8 cellular contexts compared by ENCODE assay signal in the genomic region with DNA sequence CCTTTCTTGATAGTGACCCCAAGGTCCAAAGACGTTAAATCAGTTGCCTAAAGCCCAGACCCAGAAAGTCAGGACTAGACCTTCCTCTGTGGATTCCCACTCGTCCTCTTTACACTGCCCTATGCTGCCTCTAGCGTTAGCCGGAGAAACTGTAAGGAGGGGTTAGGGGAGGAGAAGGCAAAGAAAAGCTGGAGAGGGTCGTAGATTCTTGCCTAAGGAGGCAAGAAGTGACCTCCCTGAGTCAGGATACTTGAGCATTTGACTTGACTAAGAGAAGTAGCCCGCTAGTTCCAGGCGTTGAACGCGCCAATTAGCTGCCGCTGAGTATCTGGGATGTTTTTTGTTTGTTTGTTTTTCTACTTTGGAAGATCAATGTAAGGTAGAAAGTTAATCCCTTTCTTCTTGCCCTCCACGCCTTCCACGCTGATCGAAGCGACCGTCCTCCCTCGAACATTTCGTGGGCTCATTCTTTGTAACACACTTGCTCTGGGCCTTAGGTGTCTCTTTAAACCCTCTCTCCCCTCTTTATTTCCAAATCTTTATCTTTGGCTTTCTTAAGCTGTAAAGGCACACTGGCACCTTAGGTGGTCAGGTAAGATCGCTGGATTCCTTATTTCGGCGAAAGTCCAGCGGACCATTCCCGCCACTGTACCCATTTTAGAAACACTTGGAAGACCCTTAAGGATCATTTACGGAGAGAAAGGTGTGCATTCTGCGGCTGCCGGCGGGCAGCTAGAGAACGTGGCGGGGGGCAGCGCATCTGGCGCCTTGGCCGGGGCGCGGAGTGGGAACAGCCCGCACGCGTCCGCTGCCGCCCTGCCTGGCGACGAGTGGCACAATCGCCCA. TPM values are rescaled to one million over a fixed set of nuclear protein-coding genes. Genes with fewer than 3 reads are reported as not detected.
DNase-seq lines count a peak whose midpoint lies in the region; ATAC-seq, FAIRE-seq and TF ChIP-seq lines count a peak whose summit lies in the region.

No MANE protein-coding gene starts in this region.

- peak in 4 of 10 experiments; percentile 7 to 26 (median 15) for DNase-seq in CD4-positive, alpha-beta T cell
- peak; percentile 55 to 71 for DNase-seq in NCI-H524 (lab: John Stamatoyannopoulos, UW)
- no peak for DNase-seq in activated T-helper 2 cell treated with anti-CD3 and anti-CD28 coated beads, Interferon-gamma antibody, Interleukin-2, Interleukin-4, amounts not matched to agents 10 μg/mL and 5 μg/mL and 100 μg/mL, durations not matched to agents 14 hours and 24 hours and 36 hours (ENCODE audit: low spot score)
- peak; percentile 61 for DNase-seq in foreskin melanocyte
- peak; percentile 69 for DNase-seq in nephron progenitor cell
- DNase-seq in urothelium cell line (ENCODE audit: low spot score), result peak; percentile 49

- CTCF ChIA-PET in CD4-positive, alpha-beta T cell (lab: Charles Lee), result interaction anchor here (0.7 to 1.9 kb wide), 12 partner anchors 8 to 1586 kb away, joined by 3 to 9 read pairs (median 4); no protein-coding TSS in a partner anchor

- H3K9me3 ChIP-seq in CD4-positive, alpha-beta T cell (ENCODE audit: control insufficient read depth, low read length), result no peaks in the 10 kb centered on the region

- peaks cover 62% of the 10 kb centered on the region for H3K27me3 Mint-ChIP-seq in CD4-positive, alpha-beta T cell
- H3K27me3 Mint-ChIP-seq in activated T-helper 2 cell treated with anti-CD3 and anti-CD28 coated beads, Interferon-gamma antibody, Interleukin-2, Interleukin-4, amounts not matched to agents 10 μg/mL and 5 μg/mL and 100 μg/mL, durations not matched to agents 14 hours and 24 hours and 36 hours (ENCODE audit: low read depth), result peaks cover 70% of the 10 kb centered on the region
- H3K27me3 Mint-ChIP-seq in nephron progenitor cell (ENCODE audit: low read depth, poor library complexity), result peaks cover 17% of the 10 kb centered on the region

- peaks cover 31% of the 10 kb centered on the region for H3K27me3 ChIP-seq in CD4-positive, alpha-beta T cell (ENCODE audit: control insufficient read depth, insufficient read depth, low read length)

- POLR2A ChIA-PET in CD4-positive, alpha-beta T cell (lab: Charles Lee), result interaction anchor here (1.7 to 2.2 kb wide), 3 partner anchors 161 to 1585 kb away, joined by 3 to 8 read pairs (median 5); partner anchors contain the start of gene RIOK2

- H3K27ac ChIP-seq in CD4-positive, alpha-beta T cell (ENCODE audit: low read depth, low read length), result no peak overlapping the region

- peaks cover 37% of the 10 kb centered on the region for H3K4me1 Mint-ChIP-seq in CD4-positive, alpha-beta T cell (ENCODE audit: low read depth)
- H3K4me1 Mint-ChIP-seq in activated T-helper 2 cell treated with anti-CD3 and anti-CD28 coated beads, Interferon-gamma antibody, Interleukin-2, Interleukin-4, amounts not matched to agents 10 μg/mL and 5 μg/mL and 100 μg/mL, durations not matched to agents 14 hours and 24 hours and 36 hours (ENCODE audit: low read depth), result peaks cover 38% of the 10 kb centered on the region
- peaks cover 56% of the 10 kb centered on the region for H3K4me1 Mint-ChIP-seq in nephron progenitor cell

- no peak overlapping the region for H3K27ac Mint-ChIP-seq in CD4-positive, alpha-beta T cell
- no peak overlapping the region for H3K27ac Mint-ChIP-seq in activated T-helper 2 cell treated with anti-CD3 and anti-CD28 coated beads, Interferon-gamma antibody, Interleukin-2, Interleukin-4, amounts not matched to agents 10 μg/mL and 5 μg/mL and 100 μg/mL, durations not matched to agents 14 hours and 24 hours and 36 hours
- peak overlapping the region; percentile 14 for H3K27ac Mint-ChIP-seq in nephron progenitor cell

- H3K36me3 Mint-ChIP-seq in CD4-positive, alpha-beta T cell (ENCODE audit: low read depth), result peaks cover 6% of the 10 kb centered on the region
- H3K36me3 Mint-ChIP-seq in activated T-helper 2 cell treated with anti-CD3 and anti-CD28 coated beads, Interferon-gamma antibody, Interleukin-2, Interleukin-4, amounts not matched to agents 10 μg/mL and 5 μg/mL and 100 μg/mL, durations not matched to agents 14 hours and 24 hours and 36 hours (ENCODE audit: low read depth), result no peaks in the 10 kb centered on the region
- H3K36me3 Mint-ChIP-seq in nephron progenitor cell (ENCODE audit: low read depth), result no peaks in the 10 kb centered on the region

- ATAC-seq in CD4-positive, alpha-beta T cell (ENCODE audit: poor library complexity), result peak; percentile 19
- ATAC-seq in GM18873 (IDR thresholded peaks at IDR 0.05; ENCODE audit: low FRiP score, unreplicated experiment) (peak; percentile 35), HG03139 (IDR thresholded peaks at IDR 0.05; ENCODE audit: unreplicated experiment) (peak; percentile 40)

- intact Hi-C loops in CD4-positive, alpha-beta T cell (cut with DNase I, micrococcal nuclease), result loop anchor here in 1 of 2 experiments (10.0 kb wide), 1 partner anchor 1766 kb away; the partner anchor contains the start of gene FAM174A
- intact Hi-C loops in activated T-helper 2 cell treated with anti-CD3 and anti-CD28 coated beads, Interferon-gamma antibody, Interleukin-2, Interleukin-4, amounts not matched to agents 10 μg/mL and 5 μg/mL and 100 μg/mL, durations not matched to agents 14 hours and 24 hours and 36 hours (cut with micrococcal nuclease), result loop anchor here (2.0 kb wide), 1 partner anchor 292 kb away; no protein-coding TSS in a partner anchor

- no peak for FAIRE-seq in urothelium cell line (lab: Jason Lieb, UNC)

- TF ChIP-seq CTCF in CD4-positive, alpha-beta T cell (IDR thresholded peaks at IDR 0.05), result peak; percentile 87
- TF ChIP-seq CTCF in nephron progenitor cell (IDR thresholded peaks at IDR 0.05), result peak; percentile 81

- peak overlapping the region; percentile 99 for H3K4me3 Mint-ChIP-seq in CD4-positive, alpha-beta T cell
- peak overlapping the region; percentile 69 for H3K4me3 Mint-ChIP-seq in activated T-helper 2 cell treated with anti-CD3 and anti-CD28 coated beads, Interferon-gamma antibody, Interleukin-2, Interleukin-4, amounts not matched to agents 10 μg/mL and 5 μg/mL and 100 μg/mL, durations not matched to agents 14 hours and 24 hours and 36 hours (ENCODE audit: low read depth)
- H3K4me3 Mint-ChIP-seq in nephron progenitor cell, result peak overlapping the region; percentile 91

- H3K9me3 Mint-ChIP-seq in CD4-positive, alpha-beta T cell, result no peaks in the 10 kb centered on the region
- H3K9me3 Mint-ChIP-seq in activated T-helper 2 cell treated with anti-CD3 and anti-CD28 coated beads, Interferon-gamma antibody, Interleukin-2, Interleukin-4, amounts not matched to agents 10 μg/mL and 5 μg/mL and 100 μg/mL, durations not matched to agents 14 hours and 24 hours and 36 hours, result no peaks in the 10 kb centered on the region
- no peaks in the 10 kb centered on the region for H3K9me3 Mint-ChIP-seq in nephron progenitor cell

RNA-seq across cellular contexts. Expression of gene RGMB, which starts 5.1 kb away (rescaled TPM):
- 10 to 100 TPM; 15.8 to 15.9 TPM for total RNA-seq in CD4-positive, alpha-beta T cell
- 0.18 and 0.39 TPM in 2 replicates for total RNA-seq in activated T-helper 2 cell treated with anti-CD3 and anti-CD28 coated beads, Interferon-gamma antibody, Interleukin-2, Interleukin-4, amounts not matched to agents 10 μg/mL and 5 μg/mL and 100 μg/mL, durations not matched to agents 14 hours and 24 hours and 36 hours

Comparison
In these comparisons a context has a peak if more than half of its experiments do, and no peak if none do; other contexts are left out.
1. RNA of gene RGMB, which starts 5.1 kb away (total RNA-seq): 15.8 to 15.9 TPM in CD4-positive, alpha-beta T cell; 0.18 to 0.39 TPM in activated T-helper 2 cell treated with anti-CD3 and anti-CD28 coated beads, Interferon-gamma antibody, Interleukin-2, Interleukin-4, amounts not matched to agents 10 μg/mL and 5 μg/mL and 100 μg/mL, durations not matched to agents 14 hours and 24 hours and 36 hours; every median in the first group is over 10 times any median in the second.
2. Peak in every context shown above with its lines, with median percentiles within 50 percentile points of each other: ATAC-seq and H3K4me3 Mint-ChIP-seq.